ENCODE assay signal across 10 cellular contexts in genomic region chr1:2874207-2875165, GRCh38.
"Had no signal": no experiment of that assay in that cellular context is flagged by ENCODE, and none has a peak within 500 bp of the region (broad histone marks: within the 10 kb centered on the region; RNA-seq: fewer than 3 reads in every experiment).

No MANE protein-coding gene starts in this region.

- ATAC-seq: effector memory CD8-positive, alpha-beta T cell had no signal

- H3K4me3 ChIP-seq: ovary had no signal

- H3K27me3 ChIP-seq: ovary had no signal

- H3K27ac ChIP-seq: ovary had no signal

- DNase-seq: activated naive CD8-positive, alpha-beta T cell treated with anti-CD3 and anti-CD28 coated beads, Interleukin-2, amount 10 ng/mL, durations not matched to agents 7 days and 5 days; cerebellar nuclear complex; dermis blood vessel endothelial cell; effector memory CD8-positive, alpha-beta T cell; foreskin melanocyte; immature natural killer cell; stimulated activated CD4-positive, alpha-beta T cell treated with anti-CD3 and anti-CD28 coated beads, Interleukin-12 subunit alpha, Interleukin-12 subunit beta, amount 100 ng/mL, for 4 hours; stimulated activated CD4-positive, alpha-beta T cell treated with anti-CD3 and anti-CD28 coated beads, Interleukin-2, amount 100 ng/mL, for 24 hours; trophoblast cell had no signal

- H3K36me3 ChIP-seq: ovary had no signal
